In genomic region chr1:209883341-209883971, GRCh38 we compare ENCODE assay signal across 11 cellular contexts. TPM values are rescaled to one million over a fixed set of nuclear protein-coding genes. Genes with fewer than 3 reads are reported as not detected.
DNase-seq lines count a peak whose midpoint lies in the region; ATAC-seq and TF ChIP-seq lines count a peak whose summit lies in the region.
"Had no signal": no experiment of that assay in that cellular context is flagged by ENCODE, and none has a peak within 500 bp of the region (broad histone marks: within the 10 kb centered on the region; RNA-seq: fewer than 3 reads in every experiment).

No MANE protein-coding gene starts in this region.

- 72% methylated on average over 1 of the region's 1 CpG for WGBS in esophagus muscularis mucosa

- CTCF ChIA-PET in PC-3 (lab: Charles Lee) = no interaction called here

- H2AFZ ChIP-seq in PC-3 (ENCODE audit: low read length) = peak overlapping the region; percentile 8; the same call in 1 of the 2 replicates

- no peaks in the 10 kb centered on the region for H3K79me2 ChIP-seq in PC-3 (ENCODE audit: low read length)

- H3F3A ChIP-seq in PC-3 (ENCODE audit: low read length, unreplicated experiment) = no peaks in the 10 kb centered on the region

- no peak for TF ChIP-seq POLR2A in esophagus muscularis mucosa (IDR thresholded peaks at IDR 0.05; ENCODE audit: low read depth)

- H3K9ac ChIP-seq in PC-3 (ENCODE audit: low read length) = no peak overlapping the region; the same call in 1 of the 2 replicates

- H4K20me1 ChIP-seq in PC-3 (ENCODE audit: low read length) = no peaks in the 10 kb centered on the region

- no peaks in the 10 kb centered on the region for H3K9me3 ChIP-seq in PC-3 (ENCODE audit: low read length)
- no peaks in the 10 kb centered on the region for H3K9me3 ChIP-seq in esophagus muscularis mucosa
- H3K9me3 ChIP-seq: gastrocnemius medialis had no signal

- H3K4me1 ChIP-seq in PC-3 (ENCODE audit: insufficient read depth, low read length) (peaks cover 45% of the 10 kb centered on the region), esophagus muscularis mucosa (peaks cover 0 to 5% (median 4%) of the 10 kb centered on the region in 4 donors)
- H3K4me1 ChIP-seq: gastrocnemius medialis had no signal

- DNase-seq in Daoy (ENCODE audit: low read depth) (peak; percentile 58), PC-3 (peak; percentile 6), esophagus muscularis mucosa (ENCODE audit: extremely low spot score) (peak; percentile 3), renal cortical epithelial cell (ENCODE audit: low read depth) (peak; percentile 95), HUDEP-2 (lab: John Stamatoyannopoulos, UW; ENCODE audit: unreplicated experiment in 76 of 76) (no peak), NCI-H1105 treated with DMSO at 0.1 percent for 48 hours (lab: John Stamatoyannopoulos, UW) (no peak), RKO (ENCODE audit: low spot score) (no peak), T1000 (lab: John Stamatoyannopoulos, UW) (no peak)
- DNase-seq: activated effector memory CD4-positive, alpha-beta T cell treated with anti-CD3 and anti-CD28 coated beads, Interleukin-2, amount 50 U/mL, for 16 hours; gastrocnemius medialis; NCI-H510A had no signal

- intact Hi-C loops in PC-3 (cut with micrococcal nuclease) (no loop called here), esophagus muscularis mucosa (cut with DNase I) (no loop called here)

- ATAC-seq in PC-3 = no peak
- ATAC-seq: gastrocnemius medialis had no signal

- H3K4me2 ChIP-seq in PC-3 (ENCODE audit: low read length) = no peak overlapping the region

- TF ChIP-seq EP300 in esophagus muscularis mucosa (IDR thresholded peaks at IDR 0.05) = no peak

- H3K27me3 ChIP-seq in PC-3 (ENCODE audit: low read length) (no peaks in the 10 kb centered on the region), esophagus muscularis mucosa (peaks cover 0 to 29% (median 0%) of the 10 kb centered on the region in 4 donors)

- BruUV-seq in PC-3 (replicated peaks; lab: Mats Ljungman, UMichigan) = no TSS peak

- H3K27ac ChIP-seq in PC-3 (ENCODE audit: low read length) (peak overlapping the region; percentile 74), esophagus muscularis mucosa (replicated peaks in 1 of 4) (no peak overlapping the region)
- H3K27ac ChIP-seq: gastrocnemius medialis had no signal

- H3K9me2 ChIP-seq in PC-3 (replicated peaks; ENCODE audit: low read length) = no peaks in the 10 kb centered on the region

- H3K36me3 ChIP-seq in PC-3 (ENCODE audit: low read depth, low read length) (no peaks in the 10 kb centered on the region), esophagus muscularis mucosa (no peaks in the 10 kb centered on the region)
- H3K36me3 ChIP-seq: gastrocnemius medialis had no signal

- POLR2A ChIA-PET in PC-3 (lab: Charles Lee; ENCODE audit: unreplicated experiment) = no interaction called here

- no peak for TF ChIP-seq CTCF in PC-3 (conservative IDR thresholded peaks at IDR 0.05; ENCODE audit: low read depth, low read length)
- no peak for TF ChIP-seq CTCF in esophagus muscularis mucosa (IDR thresholded peaks at IDR 0.05)

- H3K4me3 ChIP-seq in PC-3 (ENCODE audit: low read length) (no peak overlapping the region), esophagus muscularis mucosa (no peak overlapping the region)
- H3K4me3 ChIP-seq: gastrocnemius medialis had no signal

RNA-seq across cellular contexts. Expression of gene SYT14, which starts 54.6 kb away (rescaled TPM):
- total RNA-seq in Daoy (2014; rRNA removed; shearing (Covaris generic)) = 6.0 and 8.0 TPM in 2 replicates
- total RNA-seq in PC-3 (2014; rRNA removed) = 3.5 and 5.2 TPM in 2 replicates
- under 1 TPM; 0.11 to 0.42 (median 0.15) TPM for total RNA-seq in esophagus muscularis mucosa
- 10.8 and 14.2 TPM in 2 replicates for total RNA-seq in renal cortical epithelial cell

RNA-seq across cellular contexts. Expression of gene UTP25, which starts 55.7 kb away (rescaled TPM):
- total RNA-seq in Daoy (2014; rRNA removed; shearing (Covaris generic)) = 14.0 and 15.3 TPM in 2 replicates
- total RNA-seq in PC-3 (2014; rRNA removed) (14.3 and 15.3 TPM in 2 replicates), esophagus muscularis mucosa (1 to 10 TPM; 3.7 to 8.0 (median 7.3) TPM), renal cortical epithelial cell (6.8 and 13.6 TPM in 2 replicates)

Comparison
In these comparisons a context has a peak if more than half of its experiments do, and no peak if none do; other contexts are left out.
1. DNase-seq: peak in Daoy (single experiment), PC-3 (single experiment), esophagus muscularis mucosa (single experiment) and renal cortical epithelial cell (single experiment); none in HUDEP-2 (0 of 76), NCI-H1105 treated with DMSO at 0.1 percent for 48 hours (single experiment), RKO (single experiment) and T1000 (single experiment).